8 cellular contexts compared by ENCODE assay signal in the genomic region with DNA sequence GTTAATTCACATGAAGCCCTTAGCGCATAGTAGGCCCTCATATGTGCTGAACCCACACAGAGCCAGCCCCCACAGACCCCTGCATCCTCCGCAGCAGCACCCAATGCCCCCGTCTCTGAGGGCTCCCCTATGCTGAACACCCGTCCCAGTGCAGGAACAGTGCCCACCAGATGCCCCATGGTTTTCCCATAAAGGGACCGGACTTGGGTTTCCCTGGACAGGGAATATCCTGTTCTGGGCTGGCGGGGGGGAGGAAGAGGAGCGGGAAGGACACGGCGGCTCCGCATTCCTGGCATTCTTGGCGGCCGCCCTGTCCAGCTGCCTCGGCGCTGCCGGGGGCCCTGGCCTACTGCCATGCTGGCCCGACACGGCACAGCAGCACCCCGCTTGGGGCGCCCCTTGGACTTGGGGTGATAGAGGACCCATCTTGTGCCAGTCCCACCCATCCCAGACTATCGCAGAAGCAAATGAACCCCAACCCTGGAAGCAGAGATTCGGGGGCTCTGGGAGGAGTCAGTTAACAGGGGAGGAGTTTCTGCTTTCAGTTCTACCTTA. TPM values are rescaled to one million over a fixed set of nuclear protein-coding genes. Genes with fewer than 3 reads are reported as not detected.
DNase-seq lines count a peak whose midpoint lies in the region; ATAC-seq and TF ChIP-seq lines count a peak whose summit lies in the region.

No MANE protein-coding gene starts in this region.

- H3K27me3 Mint-ChIP-seq in T-cell = no peaks in the 10 kb centered on the region
- H3K27me3 Mint-ChIP-seq in progenitor cell of endocrine pancreas = no peaks in the 10 kb centered on the region

- CTCF ChIA-PET in T-cell (lab: Charles Lee) = no interaction called here

- H3K4me1 Mint-ChIP-seq in T-cell (peaks cover 38 to 69% (median 63%) of the 10 kb centered on the region in 3 donors), progenitor cell of endocrine pancreas (ENCODE audit: low read depth) (peaks cover 32% of the 10 kb centered on the region)

- H3K9me3 Mint-ChIP-seq in T-cell (peaks cover 0 to under 1% (median 0%) of the 10 kb centered on the region in 3 donors), progenitor cell of endocrine pancreas (ENCODE audit: low read depth) (no peaks in the 10 kb centered on the region)

- no peak for TF ChIP-seq CTCF in progenitor cell of endocrine pancreas (IDR thresholded peaks at IDR 0.05; ENCODE audit: unreplicated experiment)

- ATAC-seq in T-cell (replicated peaks in 1 of 4) (no peak), GM21723 (IDR thresholded peaks at IDR 0.05; ENCODE audit: unreplicated experiment) (no peak)

- peak overlapping the region; percentile 43 to 97 for H3K27ac Mint-ChIP-seq in T-cell
- H3K27ac Mint-ChIP-seq in progenitor cell of endocrine pancreas = peak overlapping the region; percentile 97

- H3K4me3 Mint-ChIP-seq in T-cell = no peak overlapping the region
- H3K4me3 Mint-ChIP-seq in progenitor cell of endocrine pancreas (ENCODE audit: low read depth) = no peak overlapping the region

- DNase-seq in Daoy (ENCODE audit: low read depth) = peak; percentile 87
- DNase-seq in T-cell = no peak
- peak; percentile 82 for DNase-seq in cardiac septum (ENCODE audit: low spot score)
- no peak for DNase-seq in progenitor cell of endocrine pancreas (ENCODE audit: low spot score, unreplicated experiment)
- DNase-seq in C1 segment of cervical spinal cord (lab: John Stamatoyannopoulos, UW) = no peak
- DNase-seq in NCI-H1092 treated with DMSO at 0.1 percent for 48 hours (lab: John Stamatoyannopoulos, UW) = no peak
- DNase-seq in NCI-H1417 treated with DMSO at 0.1 percent for 48 hours (lab: John Stamatoyannopoulos, UW) = no peak

- POLR2A ChIA-PET in T-cell (lab: Charles Lee) = no interaction called here

- H3K36me3 Mint-ChIP-seq in T-cell (no peaks in the 10 kb centered on the region), progenitor cell of endocrine pancreas (ENCODE audit: insufficient read depth) (no peaks in the 10 kb centered on the region)

- intact Hi-C loops in cardiac septum (cut with DNase I) = loop anchor here (2.0 kb wide), 1 partner anchor 59 kb away; no protein-coding TSS in a partner anchor

RNA-seq across cellular contexts. Expression of gene CBX7, which starts 23.7 kb away (rescaled TPM):
- total RNA-seq in Daoy (2014; rRNA removed; shearing (Covaris generic)) = 0.24 and 0.63 TPM in 2 replicates
- total RNA-seq in T-cell (100 to 1,000 TPM in 3 of 5 donors, 10 to 100 TPM in 2; 67.4 to 160 (median 149) TPM), cardiac septum (89.6 TPM), progenitor cell of endocrine pancreas (6.0 and 7.7 TPM in 2 replicates)

Comparison
In these comparisons a context has a peak if more than half of its experiments do, and no peak if none do; other contexts are left out.
1. DNase-seq: peak in Daoy (single experiment) and cardiac septum (single experiment); none in T-cell (0 of 34), progenitor cell of endocrine pancreas (single experiment), C1 segment of cervical spinal cord (0 of 14), NCI-H1092 treated with DMSO at 0.1 percent for 48 hours (single experiment) and NCI-H1417 treated with DMSO at 0.1 percent for 48 hours (single experiment).